19 cellular contexts compared by ENCODE assay signal in genomic region chr1:216224233-216224632, GRCh38.
"Had no signal": no experiment of that assay in that cellular context is flagged by ENCODE, and none has a peak within 500 bp of the region (broad histone marks: within the 10 kb centered on the region; RNA-seq: fewer than 3 reads in every experiment).

No MANE protein-coding gene starts in this region.

- DNase-seq: activated B cell treated with CpG ODN at 0.5 μM for 24 hours; activated CD4-positive, alpha-beta T cell treated with anti-CD3 and anti-CD28 coated beads for 36 hours; activated CD4-positive, alpha-beta T cell treated with anti-CD3 and anti-CD28 coated beads, Interleukin-2, amount 50 U/mL, for 4 hours; activated CD8-positive, alpha-beta memory T cell treated with anti-CD3 and anti-CD28 coated beads for 24 hours; activated CD8-positive, alpha-beta memory T cell treated with anti-CD3 and anti-CD28 coated beads, Interleukin-2, amount 50 U/mL, for 4 hours; activated T-cell treated with anti-CD3 and anti-CD28 coated beads, Interleukin-2, amount 50 U/mL, for 24 hours; central memory CD4-positive, alpha-beta T cell; dermis blood vessel endothelial cell; effector memory CD4-positive, alpha-beta T cell; foreskin keratinocyte; midbrain; ovary; psoas muscle; spleen; stimulated activated CD4-positive, alpha-beta T cell treated with anti-CD3 and anti-CD28 coated beads, Interleukin-4, amount 100 ng/mL, for 1 hour; stimulated activated naive CD4-positive, alpha-beta T cell; testis; trophoblast cell; uterus had no signal
